In genomic region chr19:14091086-14091884, GRCh38 we compare ENCODE assay signal across 1 cellular context.
TF ChIP-seq lines count a peak whose summit lies in the region.

No MANE protein-coding gene starts in this region.

TF ChIP-seq in K562, 482 proteins besides CTCF, POLR2A, EP300 and RAD21 (continued from another document and continues in another):
- TF ChIP-seq, protein P1, sequence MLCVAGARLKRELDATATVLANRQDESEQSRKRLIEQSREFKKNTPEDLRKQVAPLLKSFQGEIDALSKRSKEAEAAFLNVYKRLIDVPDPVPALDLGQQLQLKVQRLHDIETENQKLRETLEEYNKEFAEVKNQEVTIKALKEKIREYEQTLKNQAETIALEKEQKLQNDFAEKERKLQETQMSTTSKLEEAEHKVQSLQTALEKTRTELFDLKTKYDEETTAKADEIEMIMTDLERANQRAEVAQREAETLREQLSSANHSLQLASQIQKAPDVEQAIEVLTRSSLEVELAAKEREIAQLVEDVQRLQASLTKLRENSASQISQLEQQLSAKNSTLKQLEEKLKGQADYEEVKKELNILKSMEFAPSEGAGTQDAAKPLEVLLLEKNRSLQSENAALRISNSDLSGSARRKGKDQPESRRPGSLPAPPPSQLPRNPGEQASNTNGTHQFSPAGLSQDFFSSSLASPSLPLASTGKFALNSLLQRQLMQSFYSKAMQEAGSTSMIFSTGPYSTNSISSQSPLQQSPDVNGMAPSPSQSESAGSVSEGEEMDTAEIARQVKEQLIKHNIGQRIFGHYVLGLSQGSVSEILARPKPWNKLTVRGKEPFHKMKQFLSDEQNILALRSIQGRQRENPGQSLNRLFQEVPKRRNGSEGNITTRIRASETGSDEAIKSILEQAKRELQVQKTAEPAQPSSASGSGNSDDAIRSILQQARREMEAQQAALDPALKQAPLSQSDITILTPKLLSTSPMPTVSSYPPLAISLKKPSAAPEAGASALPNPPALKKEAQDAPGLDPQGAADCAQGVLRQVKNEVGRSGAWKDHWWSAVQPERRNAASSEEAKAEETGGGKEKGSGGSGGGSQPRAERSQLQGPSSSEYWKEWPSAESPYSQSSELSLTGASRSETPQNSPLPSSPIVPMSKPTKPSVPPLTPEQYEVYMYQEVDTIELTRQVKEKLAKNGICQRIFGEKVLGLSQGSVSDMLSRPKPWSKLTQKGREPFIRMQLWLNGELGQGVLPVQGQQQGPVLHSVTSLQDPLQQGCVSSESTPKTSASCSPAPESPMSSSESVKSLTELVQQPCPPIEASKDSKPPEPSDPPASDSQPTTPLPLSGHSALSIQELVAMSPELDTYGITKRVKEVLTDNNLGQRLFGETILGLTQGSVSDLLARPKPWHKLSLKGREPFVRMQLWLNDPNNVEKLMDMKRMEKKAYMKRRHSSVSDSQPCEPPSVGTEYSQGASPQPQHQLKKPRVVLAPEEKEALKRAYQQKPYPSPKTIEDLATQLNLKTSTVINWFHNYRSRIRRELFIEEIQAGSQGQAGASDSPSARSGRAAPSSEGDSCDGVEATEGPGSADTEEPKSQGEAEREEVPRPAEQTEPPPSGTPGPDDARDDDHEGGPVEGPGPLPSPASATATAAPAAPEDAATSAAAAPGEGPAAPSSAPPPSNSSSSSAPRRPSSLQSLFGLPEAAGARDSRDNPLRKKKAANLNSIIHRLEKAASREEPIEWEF (CRISPR knock-in tag; IDR thresholded peaks at IDR 0.05), result no peak
- TF ChIP-seq RBM34 (IDR thresholded peaks at IDR 0.05; ENCODE audit: borderline replicate concordance, insufficient read depth, low read length), result no peak
- TF ChIP-seq KAT8 (IDR thresholded peaks at IDR 0.05; ENCODE audit: low read depth), result no peak
- TF ChIP-seq NCOA4 (IDR thresholded peaks at IDR 0.05; ENCODE audit: partially characterized antibody), result no peak
- TF ChIP-seq CHAMP1 (IDR thresholded peaks at IDR 0.05), result no peak
- no peak for TF ChIP-seq DDX20 (tag; IDR thresholded peaks at IDR 0.05; ENCODE audit: low read depth)
- TF ChIP-seq, protein P2, sequence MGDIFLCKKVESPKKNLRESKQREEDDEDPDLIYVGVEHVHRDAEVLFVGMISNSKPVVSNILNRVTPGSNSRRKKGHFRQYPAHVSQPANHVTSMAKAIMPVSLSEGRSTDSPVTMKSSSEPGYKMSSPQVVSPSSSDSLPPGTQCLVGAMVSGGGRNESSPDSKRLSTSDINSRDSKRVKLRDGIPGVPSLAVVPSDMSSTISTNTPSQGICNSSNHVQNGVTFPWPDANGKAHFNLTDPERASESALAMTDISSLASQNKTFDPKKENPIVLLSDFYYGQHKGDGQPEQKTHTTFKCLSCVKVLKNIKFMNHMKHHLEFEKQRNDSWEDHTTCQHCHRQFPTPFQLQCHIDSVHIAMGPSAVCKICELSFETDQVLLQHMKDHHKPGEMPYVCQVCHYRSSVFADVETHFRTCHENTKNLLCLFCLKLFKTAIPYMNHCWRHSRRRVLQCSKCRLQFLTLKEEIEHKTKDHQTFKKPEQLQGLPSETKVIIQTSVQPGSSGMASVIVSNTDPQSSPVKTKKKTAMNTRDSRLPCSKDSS (IDR thresholded peaks at IDR 0.05; ENCODE audit: low read depth, partially characterized antibody), result no peak
- TF ChIP-seq NFRKB (IDR thresholded peaks at IDR 0.05; ENCODE audit: low read depth), result no peak
- TF ChIP-seq MED1 (CRISPR knock-in tag; IDR thresholded peaks at IDR 0.05; ENCODE audit: borderline replicate concordance), result no peak
- 0 out of 2 replicates have a peak, but pooled peaks have one; percentile 3 for TF ChIP-seq BHLHE40 (IDR thresholded peaks at IDR 0.05; ENCODE audit: low read length)
- no peak for TF ChIP-seq FOXK1 (CRISPR knock-in tag; IDR thresholded peaks at IDR 0.05; ENCODE audit: borderline replicate concordance)
- no peak for TF ChIP-seq USF2 (CRISPR knock-in tag; IDR thresholded peaks at IDR 0.05)
- no peak for TF ChIP-seq ZZZ3 (IDR thresholded peaks at IDR 0.05)
- TF ChIP-seq ZNF184 (CRISPR knock-in tag; IDR thresholded peaks at IDR 0.05), result no peak
- TF ChIP-seq CAMTA2 (CRISPR knock-in tag; conservative IDR thresholded peaks at IDR 0.05), result no peak
- TF ChIP-seq ZBTB26 (CRISPR knock-in tag; IDR thresholded peaks at IDR 0.05), result no peak
- TF ChIP-seq ZNF780A (CRISPR knock-in tag; IDR thresholded peaks at IDR 0.05), result no peak
- TF ChIP-seq RHOXF2B (CRISPR knock-in tag; conservative IDR thresholded peaks at IDR 0.05), result no peak
- TF ChIP-seq, protein P3, sequence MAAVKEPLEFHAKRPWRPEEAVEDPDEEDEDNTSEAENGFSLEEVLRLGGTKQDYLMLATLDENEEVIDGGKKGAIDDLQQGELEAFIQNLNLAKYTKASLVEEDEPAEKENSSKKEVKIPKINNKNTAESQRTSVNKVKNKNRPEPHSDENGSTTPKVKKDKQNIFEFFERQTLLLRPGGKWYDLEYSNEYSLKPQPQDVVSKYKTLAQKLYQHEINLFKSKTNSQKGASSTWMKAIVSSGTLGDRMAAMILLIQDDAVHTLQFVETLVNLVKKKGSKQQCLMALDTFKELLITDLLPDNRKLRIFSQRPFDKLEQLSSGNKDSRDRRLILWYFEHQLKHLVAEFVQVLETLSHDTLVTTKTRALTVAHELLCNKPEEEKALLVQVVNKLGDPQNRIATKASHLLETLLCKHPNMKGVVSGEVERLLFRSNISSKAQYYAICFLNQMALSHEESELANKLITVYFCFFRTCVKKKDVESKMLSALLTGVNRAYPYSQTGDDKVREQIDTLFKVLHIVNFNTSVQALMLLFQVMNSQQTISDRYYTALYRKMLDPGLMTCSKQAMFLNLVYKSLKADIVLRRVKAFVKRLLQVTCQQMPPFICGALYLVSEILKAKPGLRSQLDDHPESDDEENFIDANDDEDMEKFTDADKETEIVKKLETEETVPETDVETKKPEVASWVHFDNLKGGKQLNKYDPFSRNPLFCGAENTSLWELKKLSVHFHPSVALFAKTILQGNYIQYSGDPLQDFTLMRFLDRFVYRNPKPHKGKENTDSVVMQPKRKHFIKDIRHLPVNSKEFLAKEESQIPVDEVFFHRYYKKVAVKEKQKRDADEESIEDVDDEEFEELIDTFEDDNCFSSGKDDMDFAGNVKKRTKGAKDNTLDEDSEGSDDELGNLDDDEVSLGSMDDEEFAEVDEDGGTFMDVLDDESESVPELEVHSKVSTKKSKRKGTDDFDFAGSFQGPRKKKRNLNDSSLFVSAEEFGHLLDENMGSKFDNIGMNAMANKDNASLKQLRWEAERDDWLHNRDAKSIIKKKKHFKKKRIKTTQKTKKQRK (IDR thresholded peaks at IDR 0.05; ENCODE audit: borderline replicate concordance, low read depth, low read length), result no peak
- peak in 1 of 2 experiments; percentile 35 for TF ChIP-seq E2F6 (IDR thresholded peaks at IDR 0.05; ENCODE audit: borderline replicate concordance in 1 of 2, extremely low read depth in 1 of 2, insufficient read depth in 1 of 2, insufficient read length in 1 of 2, low read depth in 1 of 2, low read length in 1 of 2, poor library complexity in 1 of 2, severe bottlenecking in 1 of 2)
- peak; percentile 54 for TF ChIP-seq BRD9 (IDR thresholded peaks at IDR 0.05; ENCODE audit: low read depth, partially characterized antibody)
- no peak for TF ChIP-seq SREBF2 (CRISPR knock-in tag; IDR thresholded peaks at IDR 0.05)
- no peak for TF ChIP-seq DMBX1 (CRISPR knock-in tag; IDR thresholded peaks at IDR 0.05; ENCODE audit: borderline replicate concordance)
- TF ChIP-seq, protein P4, sequence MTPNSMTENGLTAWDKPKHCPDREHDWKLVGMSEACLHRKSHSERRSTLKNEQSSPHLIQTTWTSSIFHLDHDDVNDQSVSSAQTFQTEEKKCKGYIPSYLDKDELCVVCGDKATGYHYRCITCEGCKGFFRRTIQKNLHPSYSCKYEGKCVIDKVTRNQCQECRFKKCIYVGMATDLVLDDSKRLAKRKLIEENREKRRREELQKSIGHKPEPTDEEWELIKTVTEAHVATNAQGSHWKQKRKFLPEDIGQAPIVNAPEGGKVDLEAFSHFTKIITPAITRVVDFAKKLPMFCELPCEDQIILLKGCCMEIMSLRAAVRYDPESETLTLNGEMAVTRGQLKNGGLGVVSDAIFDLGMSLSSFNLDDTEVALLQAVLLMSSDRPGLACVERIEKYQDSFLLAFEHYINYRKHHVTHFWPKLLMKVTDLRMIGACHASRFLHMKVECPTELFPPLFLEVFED (CRISPR knock-in tag; conservative IDR thresholded peaks at IDR 0.05), result no peak
- no peak for TF ChIP-seq HNRNPLL (IDR thresholded peaks at IDR 0.05; ENCODE audit: low read depth, low read length, poor library complexity, severe bottlenecking)
- TF ChIP-seq JUND (IDR thresholded peaks at IDR 0.05; ENCODE audit: borderline replicate concordance, low read depth, low read length), result 0 out of 2 replicates have a peak, but pooled peaks have one; percentile 6
- TF ChIP-seq JUND (tag; IDR thresholded peaks at IDR 0.05; ENCODE audit: borderline replicate concordance, low read depth, low read length), result no peak
- TF ChIP-seq UBTF (IDR thresholded peaks at IDR 0.05; ENCODE audit: borderline replicate concordance in 1 of 2, low read depth in 2 of 2, low read length in 2 of 2), result peak in 1 of 2 experiments; percentile 46; a peak in 1 of 4 replicates
- no peak for TF ChIP-seq CBFA2T3 (IDR thresholded peaks at IDR 0.05)
- TF ChIP-seq FUS (optimal IDR thresholded peaks at IDR 0.05; ENCODE audit: low read depth, low read length), result no peak
- TF ChIP-seq, protein P5, sequence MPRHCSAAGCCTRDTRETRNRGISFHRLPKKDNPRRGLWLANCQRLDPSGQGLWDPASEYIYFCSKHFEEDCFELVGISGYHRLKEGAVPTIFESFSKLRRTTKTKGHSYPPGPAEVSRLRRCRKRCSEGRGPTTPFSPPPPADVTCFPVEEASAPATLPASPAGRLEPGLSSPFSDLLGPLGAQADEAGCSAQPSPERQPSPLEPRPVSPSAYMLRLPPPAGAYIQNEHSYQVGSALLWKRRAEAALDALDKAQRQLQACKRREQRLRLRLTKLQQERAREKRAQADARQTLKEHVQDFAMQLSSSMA (CRISPR knock-in tag; IDR thresholded peaks at IDR 0.05), result no peak
- TF ChIP-seq NR3C1 (CRISPR knock-in tag; IDR thresholded peaks at IDR 0.05), result no peak
- TF ChIP-seq, protein P6, sequence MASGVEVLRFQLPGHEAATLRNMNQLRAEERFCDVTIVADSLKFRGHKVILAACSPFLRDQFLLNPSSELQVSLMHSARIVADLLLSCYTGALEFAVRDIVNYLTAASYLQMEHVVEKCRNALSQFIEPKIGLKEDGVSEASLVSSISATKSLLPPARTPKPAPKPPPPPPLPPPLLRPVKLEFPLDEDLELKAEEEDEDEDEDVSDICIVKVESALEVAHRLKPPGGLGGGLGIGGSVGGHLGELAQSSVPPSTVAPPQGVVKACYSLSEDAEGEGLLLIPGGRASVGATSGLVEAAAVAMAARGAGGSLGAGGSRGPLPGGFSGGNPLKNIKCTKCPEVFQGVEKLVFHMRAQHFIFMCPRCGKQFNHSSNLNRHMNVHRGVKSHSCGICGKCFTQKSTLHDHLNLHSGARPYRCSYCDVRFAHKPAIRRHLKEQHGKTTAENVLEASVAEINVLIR (CRISPR knock-in tag; IDR thresholded peaks at IDR 0.05), result no peak
- no peak for TF ChIP-seq CEBPB (tag; IDR thresholded peaks at IDR 0.05)
- no peak for TF ChIP-seq ZNF24 (IDR thresholded peaks at IDR 0.05)
- TF ChIP-seq ZNF699 (CRISPR knock-in tag; IDR thresholded peaks at IDR 0.05; ENCODE audit: insufficient replicate concordance), result no peak
- no peak for TF ChIP-seq ZFPM2 (CRISPR knock-in tag; IDR thresholded peaks at IDR 0.05)
